In the genomic region with DNA sequence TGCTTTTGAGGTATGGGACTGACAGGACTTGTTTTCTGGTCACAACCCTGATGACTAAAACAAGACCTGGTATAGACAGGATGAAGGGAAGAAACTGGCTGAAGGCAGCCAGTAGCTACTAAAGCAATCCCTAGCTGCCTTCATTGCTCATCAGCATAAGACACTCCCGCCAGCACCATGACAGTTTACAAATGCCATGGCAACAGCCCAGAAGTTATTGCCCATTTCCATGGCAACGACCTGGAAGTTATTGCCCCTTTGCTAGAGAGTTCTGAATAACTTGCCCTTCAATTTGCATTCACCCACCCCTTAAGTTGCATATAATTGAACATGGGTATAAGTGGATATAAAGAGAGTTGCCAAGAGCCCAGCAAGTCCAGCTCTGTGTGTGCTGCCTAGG, we compare ENCODE assay signal across 1 cellular context.
TF ChIP-seq lines count a peak whose summit lies in the region.

No MANE protein-coding gene starts in this region.

TF ChIP-seq in HEK293T, 16 proteins besides CTCF, POLR2A, EP300 and RAD21 (continued from another document):
- peak; percentile 49 for TF ChIP-seq PKNOX1 (IDR thresholded peaks at IDR 0.05)
- no peak for TF ChIP-seq L3MBTL2 (conservative IDR thresholded peaks at IDR 0.05)
- no peak for TF ChIP-seq FOXK2 (IDR thresholded peaks at IDR 0.05)
- TF ChIP-seq ZNF384 (IDR thresholded peaks at IDR 0.05): no peak
- TF ChIP-seq ELF4 (IDR thresholded peaks at IDR 0.05): no peak
- TF ChIP-seq HDGF (IDR thresholded peaks at IDR 0.05; ENCODE audit: borderline replicate concordance): no peak
- no peak for TF ChIP-seq CTBP1 (IDR thresholded peaks at IDR 0.05; ENCODE audit: borderline replicate concordance)
TF ChIP-seq in HEK293T: peak in this region for 1.
